Comparison of ENCODE assay signal across 2 cellular contexts in genomic region chr11:76337469-76337868, GRCh38.
TF ChIP-seq lines count a peak whose summit lies in the region.

No MANE protein-coding gene starts in this region.

TF ChIP-seq in HepG2, 621 proteins besides CTCF, POLR2A, EP300 and RAD21:
- TF ChIP-seq MAFF (IDR thresholded peaks at IDR 0.05; ENCODE audit: low read depth, low read length) (peak; percentile 78), MAFK (conservative IDR thresholded peaks at IDR 0.05 in 1 of 2, IDR thresholded peaks at IDR 0.05 in 1 of 2; ENCODE audit: low read length in 2 of 2) (peak; percentile 73 to 85), HBP1 (CRISPR knock-in tag; IDR thresholded peaks at IDR 0.05; ENCODE audit: low read depth) (no peak), HNF4A (CRISPR knock-in tag; IDR thresholded peaks at IDR 0.05) (no peak)

TF ChIP-seq in K562, 482 proteins besides CTCF, POLR2A, EP300 and RAD21:
- TF ChIP-seq TCFL5 (CRISPR knock-in tag; conservative IDR thresholded peaks at IDR 0.05) (no peak), ZNF316 (IDR thresholded peaks at IDR 0.05) (peak; percentile 69), C11orf30 (IDR thresholded peaks at IDR 0.05; ENCODE audit: low read depth) (peak; percentile 53)
